ENCODE assay signal across 1 cellular context in the genomic region with DNA sequence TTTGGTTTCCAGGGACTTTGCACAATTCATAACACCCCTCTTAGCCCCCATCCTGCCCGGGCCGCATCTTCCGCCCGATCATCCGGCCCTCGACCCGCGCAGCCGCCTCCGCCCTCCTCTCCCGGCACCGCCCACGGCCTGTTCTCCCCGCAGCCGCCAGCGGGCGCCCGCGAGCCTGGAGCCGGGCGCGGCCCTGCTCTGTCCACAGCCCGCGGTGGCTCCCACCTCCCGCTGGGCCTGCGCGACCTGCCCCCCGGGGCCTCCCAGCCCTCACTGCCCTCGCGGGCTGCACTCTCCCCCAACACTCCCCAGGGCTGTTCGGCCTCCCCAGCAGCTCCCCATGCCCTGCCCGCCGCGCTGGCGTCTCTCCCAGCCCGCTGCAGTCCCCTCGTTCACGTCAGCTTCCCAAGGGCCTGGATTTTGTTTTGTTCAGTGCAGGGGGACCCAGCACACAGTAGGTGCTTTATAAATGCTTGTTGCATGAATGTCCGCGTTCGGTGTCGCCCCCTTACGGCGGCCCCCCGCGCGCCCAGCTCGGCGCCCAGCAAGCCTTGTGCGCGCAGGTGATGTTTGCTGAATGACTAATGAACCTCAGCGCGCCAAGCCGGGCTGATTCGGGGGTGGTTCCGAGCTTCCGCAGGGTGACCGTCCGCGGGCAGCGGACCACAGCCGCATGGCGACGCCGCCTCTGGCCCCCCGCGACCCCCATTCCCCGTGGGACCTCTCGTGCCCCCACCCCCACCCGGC.
TF ChIP-seq lines count a peak whose summit lies in the region.

No MANE protein-coding gene starts in this region.

TF ChIP-seq in HepG2, 621 proteins besides CTCF, POLR2A, EP300 and RAD21 (continued from another document and continues in another):
- TF ChIP-seq, protein P1, sequence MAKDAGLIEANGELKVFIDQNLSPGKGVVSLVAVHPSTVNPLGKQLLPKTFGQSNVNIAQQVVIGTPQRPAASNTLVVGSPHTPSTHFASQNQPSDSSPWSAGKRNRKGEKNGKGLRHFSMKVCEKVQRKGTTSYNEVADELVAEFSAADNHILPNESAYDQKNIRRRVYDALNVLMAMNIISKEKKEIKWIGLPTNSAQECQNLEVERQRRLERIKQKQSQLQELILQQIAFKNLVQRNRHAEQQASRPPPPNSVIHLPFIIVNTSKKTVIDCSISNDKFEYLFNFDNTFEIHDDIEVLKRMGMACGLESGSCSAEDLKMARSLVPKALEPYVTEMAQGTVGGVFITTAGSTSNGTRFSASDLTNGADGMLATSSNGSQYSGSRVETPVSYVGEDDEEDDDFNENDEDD (CRISPR knock-in tag; IDR thresholded peaks at IDR 0.05; ENCODE audit: borderline replicate concordance) = no peak; the same call in 1 of the 2 replicates
- no peak for TF ChIP-seq WIZ (CRISPR knock-in tag; IDR thresholded peaks at IDR 0.05)
- no peak for TF ChIP-seq ZEB1 (IDR thresholded peaks at IDR 0.05; ENCODE audit: insufficient replicate concordance, low read depth)
- TF ChIP-seq ZNF12 (CRISPR knock-in tag; IDR thresholded peaks at IDR 0.05) = no peak
- TF ChIP-seq, protein P2, sequence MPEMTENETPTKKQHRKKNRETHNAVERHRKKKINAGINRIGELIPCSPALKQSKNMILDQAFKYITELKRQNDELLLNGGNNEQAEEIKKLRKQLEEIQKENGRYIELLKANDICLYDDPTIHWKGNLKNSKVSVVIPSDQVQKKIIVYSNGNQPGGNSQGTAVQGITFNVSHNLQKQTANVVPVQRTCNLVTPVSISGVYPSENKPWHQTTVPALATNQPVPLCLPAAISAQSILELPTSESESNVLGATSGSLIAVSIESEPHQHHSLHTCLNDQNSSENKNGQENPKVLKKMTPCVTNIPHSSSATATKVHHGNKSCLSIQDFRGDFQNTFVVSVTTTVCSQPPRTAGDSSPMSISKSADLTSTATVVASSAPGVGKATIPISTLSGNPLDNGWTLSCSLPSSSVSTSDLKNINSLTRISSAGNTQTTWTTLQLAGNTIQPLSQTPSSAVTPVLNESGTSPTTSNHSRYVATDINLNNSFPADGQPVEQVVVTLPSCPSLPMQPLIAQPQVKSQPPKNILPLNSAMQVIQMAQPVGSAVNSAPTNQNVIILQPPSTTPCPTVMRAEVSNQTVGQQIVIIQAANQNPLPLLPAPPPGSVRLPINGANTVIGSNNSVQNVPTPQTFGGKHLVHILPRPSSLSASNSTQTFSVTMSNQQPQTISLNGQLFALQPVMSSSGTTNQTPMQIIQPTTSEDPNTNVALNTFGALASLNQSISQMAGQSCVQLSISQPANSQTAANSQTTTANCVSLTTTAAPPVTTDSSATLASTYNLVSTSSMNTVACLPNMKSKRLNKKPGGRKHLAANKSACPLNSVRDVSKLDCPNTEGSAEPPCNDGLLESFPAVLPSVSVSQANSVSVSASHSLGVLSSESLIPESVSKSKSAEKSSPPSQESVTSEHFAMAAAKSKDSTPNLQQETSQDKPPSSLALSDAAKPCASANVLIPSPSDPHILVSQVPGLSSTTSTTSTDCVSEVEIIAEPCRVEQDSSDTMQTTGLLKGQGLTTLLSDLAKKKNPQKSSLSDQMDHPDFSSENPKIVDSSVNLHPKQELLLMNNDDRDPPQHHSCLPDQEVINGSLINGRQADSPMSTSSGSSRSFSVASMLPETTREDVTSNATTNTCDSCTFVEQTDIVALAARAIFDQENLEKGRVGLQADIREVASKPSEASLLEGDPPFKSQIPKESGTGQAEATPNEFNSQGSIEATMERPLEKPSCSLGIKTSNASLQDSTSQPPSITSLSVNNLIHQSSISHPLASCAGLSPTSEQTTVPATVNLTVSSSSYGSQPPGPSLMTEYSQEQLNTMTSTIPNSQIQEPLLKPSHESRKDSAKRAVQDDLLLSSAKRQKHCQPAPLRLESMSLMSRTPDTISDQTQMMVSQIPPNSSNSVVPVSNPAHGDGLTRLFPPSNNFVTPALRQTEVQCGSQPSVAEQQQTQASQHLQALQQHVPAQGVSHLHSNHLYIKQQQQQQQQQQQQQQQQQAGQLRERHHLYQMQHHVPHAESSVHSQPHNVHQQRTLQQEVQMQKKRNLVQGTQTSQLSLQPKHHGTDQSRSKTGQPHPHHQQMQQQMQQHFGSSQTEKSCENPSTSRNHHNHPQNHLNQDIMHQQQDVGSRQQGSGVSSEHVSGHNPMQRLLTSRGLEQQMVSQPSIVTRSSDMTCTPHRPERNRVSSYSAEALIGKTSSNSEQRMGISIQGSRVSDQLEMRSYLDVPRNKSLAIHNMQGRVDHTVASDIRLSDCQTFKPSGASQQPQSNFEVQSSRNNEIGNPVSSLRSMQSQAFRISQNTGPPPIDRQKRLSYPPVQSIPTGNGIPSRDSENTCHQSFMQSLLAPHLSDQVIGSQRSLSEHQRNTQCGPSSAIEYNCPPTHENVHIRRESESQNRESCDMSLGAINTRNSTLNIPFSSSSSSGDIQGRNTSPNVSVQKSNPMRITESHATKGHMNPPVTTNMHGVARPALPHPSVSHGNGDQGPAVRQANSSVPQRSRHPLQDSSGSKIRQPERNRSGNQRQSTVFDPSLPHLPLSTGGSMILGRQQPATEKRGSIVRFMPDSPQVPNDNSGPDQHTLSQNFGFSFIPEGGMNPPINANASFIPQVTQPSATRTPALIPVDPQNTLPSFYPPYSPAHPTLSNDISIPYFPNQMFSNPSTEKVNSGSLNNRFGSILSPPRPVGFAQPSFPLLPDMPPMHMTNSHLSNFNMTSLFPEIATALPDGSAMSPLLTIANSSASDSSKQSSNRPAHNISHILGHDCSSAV (CRISPR knock-in tag; IDR thresholded peaks at IDR 0.05; ENCODE audit: borderline replicate concordance) = no peak
- no peak for TF ChIP-seq GZF1 (CRISPR knock-in tag; IDR thresholded peaks at IDR 0.05)
- TF ChIP-seq ZSCAN9 (CRISPR knock-in tag; IDR thresholded peaks at IDR 0.05; ENCODE audit: borderline replicate concordance) = no peak
- no peak for TF ChIP-seq REL (CRISPR knock-in tag; conservative IDR thresholded peaks at IDR 0.05)
- TF ChIP-seq, protein P3, sequence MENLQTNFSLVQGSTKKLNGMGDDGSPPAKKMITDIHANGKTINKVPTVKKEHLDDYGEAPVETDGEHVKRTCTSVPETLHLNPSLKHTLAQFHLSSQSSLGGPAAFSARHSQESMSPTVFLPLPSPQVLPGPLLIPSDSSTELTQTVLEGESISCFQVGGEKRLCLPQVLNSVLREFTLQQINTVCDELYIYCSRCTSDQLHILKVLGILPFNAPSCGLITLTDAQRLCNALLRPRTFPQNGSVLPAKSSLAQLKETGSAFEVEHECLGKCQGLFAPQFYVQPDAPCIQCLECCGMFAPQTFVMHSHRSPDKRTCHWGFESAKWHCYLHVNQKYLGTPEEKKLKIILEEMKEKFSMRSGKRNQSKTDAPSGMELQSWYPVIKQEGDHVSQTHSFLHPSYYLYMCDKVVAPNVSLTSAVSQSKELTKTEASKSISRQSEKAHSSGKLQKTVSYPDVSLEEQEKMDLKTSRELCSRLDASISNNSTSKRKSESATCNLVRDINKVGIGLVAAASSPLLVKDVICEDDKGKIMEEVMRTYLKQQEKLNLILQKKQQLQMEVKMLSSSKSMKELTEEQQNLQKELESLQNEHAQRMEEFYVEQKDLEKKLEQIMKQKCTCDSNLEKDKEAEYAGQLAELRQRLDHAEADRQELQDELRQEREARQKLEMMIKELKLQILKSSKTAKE (CRISPR knock-in tag; IDR thresholded peaks at IDR 0.05; ENCODE audit: borderline replicate concordance) = no peak
- TF ChIP-seq, protein P4, sequence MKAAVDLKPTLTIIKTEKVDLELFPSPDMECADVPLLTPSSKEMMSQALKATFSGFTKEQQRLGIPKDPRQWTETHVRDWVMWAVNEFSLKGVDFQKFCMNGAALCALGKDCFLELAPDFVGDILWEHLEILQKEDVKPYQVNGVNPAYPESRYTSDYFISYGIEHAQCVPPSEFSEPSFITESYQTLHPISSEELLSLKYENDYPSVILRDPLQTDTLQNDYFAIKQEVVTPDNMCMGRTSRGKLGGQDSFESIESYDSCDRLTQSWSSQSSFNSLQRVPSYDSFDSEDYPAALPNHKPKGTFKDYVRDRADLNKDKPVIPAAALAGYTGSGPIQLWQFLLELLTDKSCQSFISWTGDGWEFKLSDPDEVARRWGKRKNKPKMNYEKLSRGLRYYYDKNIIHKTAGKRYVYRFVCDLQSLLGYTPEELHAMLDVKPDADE (CRISPR knock-in tag; IDR thresholded peaks at IDR 0.05) = no peak
- TF ChIP-seq ZNF674 (CRISPR knock-in tag; IDR thresholded peaks at IDR 0.05; ENCODE audit: low read depth) = no peak
- no peak for TF ChIP-seq HDAC6 (IDR thresholded peaks at IDR 0.05; ENCODE audit: low read depth, low read length)
- TF ChIP-seq, protein P5, sequence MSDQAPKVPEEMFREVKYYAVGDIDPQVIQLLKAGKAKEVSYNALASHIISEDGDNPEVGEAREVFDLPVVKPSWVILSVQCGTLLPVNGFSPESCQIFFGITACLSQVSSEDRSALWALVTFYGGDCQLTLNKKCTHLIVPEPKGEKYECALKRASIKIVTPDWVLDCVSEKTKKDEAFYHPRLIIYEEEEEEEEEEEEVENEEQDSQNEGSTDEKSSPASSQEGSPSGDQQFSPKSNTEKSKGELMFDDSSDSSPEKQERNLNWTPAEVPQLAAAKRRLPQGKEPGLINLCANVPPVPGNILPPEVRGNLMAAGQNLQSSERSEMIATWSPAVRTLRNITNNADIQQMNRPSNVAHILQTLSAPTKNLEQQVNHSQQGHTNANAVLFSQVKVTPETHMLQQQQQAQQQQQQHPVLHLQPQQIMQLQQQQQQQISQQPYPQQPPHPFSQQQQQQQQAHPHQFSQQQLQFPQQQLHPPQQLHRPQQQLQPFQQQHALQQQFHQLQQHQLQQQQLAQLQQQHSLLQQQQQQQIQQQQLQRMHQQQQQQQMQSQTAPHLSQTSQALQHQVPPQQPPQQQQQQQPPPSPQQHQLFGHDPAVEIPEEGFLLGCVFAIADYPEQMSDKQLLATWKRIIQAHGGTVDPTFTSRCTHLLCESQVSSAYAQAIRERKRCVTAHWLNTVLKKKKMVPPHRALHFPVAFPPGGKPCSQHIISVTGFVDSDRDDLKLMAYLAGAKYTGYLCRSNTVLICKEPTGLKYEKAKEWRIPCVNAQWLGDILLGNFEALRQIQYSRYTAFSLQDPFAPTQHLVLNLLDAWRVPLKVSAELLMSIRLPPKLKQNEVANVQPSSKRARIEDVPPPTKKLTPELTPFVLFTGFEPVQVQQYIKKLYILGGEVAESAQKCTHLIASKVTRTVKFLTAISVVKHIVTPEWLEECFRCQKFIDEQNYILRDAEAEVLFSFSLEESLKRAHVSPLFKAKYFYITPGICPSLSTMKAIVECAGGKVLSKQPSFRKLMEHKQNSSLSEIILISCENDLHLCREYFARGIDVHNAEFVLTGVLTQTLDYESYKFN (CRISPR knock-in tag; conservative IDR thresholded peaks at IDR 0.05) = peak; percentile 36; the same call in 1 of the 2 replicates
- no peak for TF ChIP-seq KDM5A (IDR thresholded peaks at IDR 0.05; ENCODE audit: borderline replicate concordance, low read length)
- no peak for TF ChIP-seq ZNF713 (CRISPR knock-in tag; IDR thresholded peaks at IDR 0.05)
- no peak for TF ChIP-seq POLR2AphosphoS5 (IDR thresholded peaks at IDR 0.05; ENCODE audit: low read depth, low read length)
- TF ChIP-seq TRIM24 (CRISPR knock-in tag; IDR thresholded peaks at IDR 0.05) = no peak
- TF ChIP-seq ZNF7 (CRISPR knock-in tag; IDR thresholded peaks at IDR 0.05) = no peak
- TF ChIP-seq ZBTB20 (CRISPR knock-in tag; IDR thresholded peaks at IDR 0.05; ENCODE audit: borderline replicate concordance, low read depth) = no peak
- peak; percentile 99 for TF ChIP-seq ZNF3 (CRISPR knock-in tag; IDR thresholded peaks at IDR 0.05)
- 0 out of 2 replicates have a peak, but pooled peaks have one; percentile 13 for TF ChIP-seq ZNF263 (CRISPR knock-in tag; IDR thresholded peaks at IDR 0.05)
- no peak for TF ChIP-seq MAFK (conservative IDR thresholded peaks at IDR 0.05 in 1 of 2, IDR thresholded peaks at IDR 0.05 in 1 of 2; ENCODE audit: low read length in 2 of 2)
- no peak; the same call in 1 of the 2 replicates for TF ChIP-seq MIER2 (CRISPR knock-in tag; IDR thresholded peaks at IDR 0.05)
- TF ChIP-seq STAG1 (CRISPR knock-in tag; IDR thresholded peaks at IDR 0.05) = peak; percentile 76
- no peak for TF ChIP-seq MTF1 (CRISPR knock-in tag; IDR thresholded peaks at IDR 0.05)
- peak; percentile 46 for TF ChIP-seq MYC (CRISPR knock-in tag; IDR thresholded peaks at IDR 0.05; ENCODE audit: borderline replicate concordance)
- no peak; the same call in 1 of the 2 replicates for TF ChIP-seq ZNF891 (CRISPR knock-in tag; IDR thresholded peaks at IDR 0.05)
- TF ChIP-seq, protein P6, sequence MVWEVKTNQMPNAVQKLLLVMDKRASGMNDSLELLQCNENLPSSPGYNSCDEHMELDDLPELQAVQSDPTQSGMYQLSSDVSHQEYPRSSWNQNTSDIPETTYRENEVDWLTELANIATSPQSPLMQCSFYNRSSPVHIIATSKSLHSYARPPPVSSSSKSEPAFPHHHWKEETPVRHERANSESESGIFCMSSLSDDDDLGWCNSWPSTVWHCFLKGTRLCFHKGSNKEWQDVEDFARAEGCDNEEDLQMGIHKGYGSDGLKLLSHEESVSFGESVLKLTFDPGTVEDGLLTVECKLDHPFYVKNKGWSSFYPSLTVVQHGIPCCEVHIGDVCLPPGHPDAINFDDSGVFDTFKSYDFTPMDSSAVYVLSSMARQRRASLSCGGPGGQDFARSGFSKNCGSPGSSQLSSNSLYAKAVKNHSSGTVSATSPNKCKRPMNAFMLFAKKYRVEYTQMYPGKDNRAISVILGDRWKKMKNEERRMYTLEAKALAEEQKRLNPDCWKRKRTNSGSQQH (CRISPR knock-in tag; IDR thresholded peaks at IDR 0.05; ENCODE audit: low read depth) = peak; percentile 72; the same call in 1 of the 2 replicates
- TF ChIP-seq MAFG (CRISPR knock-in tag; IDR thresholded peaks at IDR 0.05) = no peak
